In the genomic region with DNA sequence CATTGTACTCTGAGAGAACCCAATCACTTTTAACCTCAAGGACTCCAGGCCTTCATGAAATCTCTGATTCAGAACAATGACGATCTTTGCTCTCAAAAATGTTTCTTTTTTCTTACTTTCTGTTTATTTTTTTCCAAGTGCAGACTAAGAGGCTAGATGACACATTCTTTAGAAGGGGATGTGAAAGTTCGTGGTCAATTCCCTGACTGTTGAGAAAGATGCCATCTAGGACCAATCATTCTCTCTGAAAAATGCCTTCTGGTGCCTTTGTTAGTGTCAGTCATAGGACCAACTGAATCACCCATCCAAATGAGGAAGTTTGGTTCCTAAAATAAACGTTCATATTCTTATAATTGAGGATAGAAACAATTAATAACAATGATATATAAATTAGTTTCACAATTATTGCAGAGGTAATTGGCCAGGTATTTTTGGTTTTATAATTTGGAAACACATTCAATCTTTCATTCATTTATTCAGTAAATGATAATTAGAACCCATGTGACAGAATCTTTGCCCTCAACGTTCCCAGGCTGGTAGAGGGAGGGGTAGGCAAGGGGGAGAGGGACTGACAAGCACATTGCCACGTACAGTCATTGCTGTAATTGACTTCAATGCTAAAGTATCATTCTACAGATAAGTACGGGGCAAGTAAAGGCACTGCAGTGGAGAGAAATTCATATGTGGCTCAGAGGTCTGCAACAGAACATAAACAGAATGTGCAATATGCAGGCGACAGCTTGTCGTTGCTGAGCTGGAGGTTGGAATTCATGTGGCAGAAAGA, we compare ENCODE assay signal across 14 cellular contexts.
A peak's percentile ranks its signal among the peaks of the same experiment; 100 is the strongest.
DNase-seq lines count a peak whose midpoint lies in the region; ATAC-seq and TF ChIP-seq lines count a peak whose summit lies in the region.
"Had no signal": no experiment of that assay in that cellular context is flagged by ENCODE, and none has a peak within 500 bp of the region (broad histone marks: within the 10 kb centered on the region; RNA-seq: fewer than 3 reads in every experiment).

No MANE protein-coding gene starts in this region.

- ATAC-seq in GM18870 (IDR thresholded peaks at IDR 0.05; ENCODE audit: unreplicated experiment) (peak; percentile 67), HG03378 (IDR thresholded peaks at IDR 0.05; ENCODE audit: unreplicated experiment) (peak; percentile 64), sciatic nerve (peak; percentile 61), WTC11 (no peak)
- ATAC-seq in activated T-helper 17 cell treated with anti-CD3 and anti-CD28 coated beads, Interleukin-2, amount 50 U/mL, for 72 hours (replicated peaks) = peak; percentile 39
- no peak for ATAC-seq in activated CD4-positive, alpha-beta T cell treated with anti-CD3 and anti-CD28 coated beads for 36 hours

- no peak overlapping the region for H3K4me3 Mint-ChIP-seq in activated T-helper 17 cell treated with anti-CD3 and anti-CD28 coated beads, Interleukin-2, amount 50 U/mL, for 72 hours
- H3K4me3 Mint-ChIP-seq in activated CD4-positive, alpha-beta T cell treated with anti-CD3 and anti-CD28 coated beads for 36 hours = no peak overlapping the region
- no peak overlapping the region for H3K4me3 Mint-ChIP-seq in WTC11
- H3K4me3 Mint-ChIP-seq: activated naive CD8-positive, alpha-beta T cell; endodermal cell had no signal

- CTCF ChIA-PET in activated CD4-positive, alpha-beta T cell treated with anti-CD3 and anti-CD28 coated beads for 36 hours (lab: Charles Lee) = no interaction called here
- CTCF ChIA-PET in WTC11 (lab: Charles Lee) = interaction anchor here (1.2 kb wide), 1 partner anchor 184 kb away, joined by 4 read pairs; no protein-coding TSS in a partner anchor

- no peaks in the 10 kb centered on the region for H3K9me3 Mint-ChIP-seq in activated T-helper 17 cell treated with anti-CD3 and anti-CD28 coated beads, Interleukin-2, amount 50 U/mL, for 72 hours
- no peaks in the 10 kb centered on the region for H3K9me3 Mint-ChIP-seq in activated CD4-positive, alpha-beta T cell treated with anti-CD3 and anti-CD28 coated beads for 36 hours (ENCODE audit: low read depth)
- no peaks in the 10 kb centered on the region for H3K9me3 Mint-ChIP-seq in WTC11
- H3K9me3 Mint-ChIP-seq: endodermal cell had no signal

- TF ChIP-seq CTCF in WTC11 (IDR thresholded peaks at IDR 0.05) = no peak

- H3K36me3 Mint-ChIP-seq in activated T-helper 17 cell treated with anti-CD3 and anti-CD28 coated beads, Interleukin-2, amount 50 U/mL, for 72 hours (ENCODE audit: low read depth) = no peaks in the 10 kb centered on the region
- H3K36me3 Mint-ChIP-seq in activated CD4-positive, alpha-beta T cell treated with anti-CD3 and anti-CD28 coated beads for 36 hours (ENCODE audit: low read depth) = no peaks in the 10 kb centered on the region
- no peaks in the 10 kb centered on the region for H3K36me3 Mint-ChIP-seq in WTC11
- H3K36me3 Mint-ChIP-seq: activated naive CD8-positive, alpha-beta T cell had no signal

- POLR2A ChIA-PET in activated CD4-positive, alpha-beta T cell treated with anti-CD3 and anti-CD28 coated beads for 36 hours (lab: Charles Lee) = no interaction called here
- POLR2A ChIA-PET in WTC11 (lab: Charles Lee) = no interaction called here

- intact Hi-C loops in sciatic nerve (cut with DNase I) = loop anchor here (5.0 kb wide), 1 partner anchor 572 kb away; no protein-coding TSS in a partner anchor
- intact Hi-C loops in activated CD4-positive, alpha-beta T cell treated with anti-CD3 and anti-CD28 coated beads for 36 hours (cut with DNase I, micrococcal nuclease) = loop anchor here in 1 of 2 experiments (10.0 kb wide), 1 partner anchor 1485 kb away; no protein-coding TSS in a partner anchor
- intact Hi-C loops in cardiac septum (cut with DNase I) = loop anchor here (5.0 kb wide), 1 partner anchor 572 kb away; no protein-coding TSS in a partner anchor

- H3K4me1 Mint-ChIP-seq in activated T-helper 17 cell treated with anti-CD3 and anti-CD28 coated beads, Interleukin-2, amount 50 U/mL, for 72 hours = no peaks in the 10 kb centered on the region
- H3K4me1 Mint-ChIP-seq in activated CD4-positive, alpha-beta T cell treated with anti-CD3 and anti-CD28 coated beads for 36 hours = no peaks in the 10 kb centered on the region
- H3K4me1 Mint-ChIP-seq in WTC11 = peaks cover 11% of the 10 kb centered on the region
- H3K4me1 Mint-ChIP-seq: endodermal cell had no signal

- DNase-seq in sciatic nerve (ENCODE audit: low spot score) = no peak
- no peak for DNase-seq in T-helper 9 cell
- no peak for DNase-seq in activated CD4-positive, alpha-beta T cell treated with anti-CD3 and anti-CD28 coated beads for 36 hours
- no peak for DNase-seq in WTC11 (ENCODE audit: low spot score)
- no peak for DNase-seq in cardiac septum (ENCODE audit: low spot score)
- DNase-seq: activated CD4-positive, alpha-beta T cell treated with anti-CD3 and anti-CD28 coated beads for 4 hours; endodermal cell; NCI-H1417 treated with DMSO at 0.1 percent for 48 hours; Peyer's patch; uterus had no signal

- H3K27me3 Mint-ChIP-seq in activated T-helper 17 cell treated with anti-CD3 and anti-CD28 coated beads, Interleukin-2, amount 50 U/mL, for 72 hours = peaks cover 16% of the 10 kb centered on the region
- H3K27me3 Mint-ChIP-seq in activated CD4-positive, alpha-beta T cell treated with anti-CD3 and anti-CD28 coated beads for 36 hours = peaks cover 4% of the 10 kb centered on the region
- H3K27me3 Mint-ChIP-seq in WTC11 (ENCODE audit: low read depth) = no peaks in the 10 kb centered on the region

- H3K27ac Mint-ChIP-seq in activated T-helper 17 cell treated with anti-CD3 and anti-CD28 coated beads, Interleukin-2, amount 50 U/mL, for 72 hours = no peak overlapping the region
- H3K27ac Mint-ChIP-seq in activated CD4-positive, alpha-beta T cell treated with anti-CD3 and anti-CD28 coated beads for 36 hours = no peak overlapping the region
- no peak overlapping the region for H3K27ac Mint-ChIP-seq in WTC11
- H3K27ac Mint-ChIP-seq: activated naive CD8-positive, alpha-beta T cell; endodermal cell had no signal

TF ChIP-seq in WTC11, 78 proteins besides CTCF, POLR2A, EP300 and RAD21 (continues in another document):
- TF ChIP-seq, protein P1, sequence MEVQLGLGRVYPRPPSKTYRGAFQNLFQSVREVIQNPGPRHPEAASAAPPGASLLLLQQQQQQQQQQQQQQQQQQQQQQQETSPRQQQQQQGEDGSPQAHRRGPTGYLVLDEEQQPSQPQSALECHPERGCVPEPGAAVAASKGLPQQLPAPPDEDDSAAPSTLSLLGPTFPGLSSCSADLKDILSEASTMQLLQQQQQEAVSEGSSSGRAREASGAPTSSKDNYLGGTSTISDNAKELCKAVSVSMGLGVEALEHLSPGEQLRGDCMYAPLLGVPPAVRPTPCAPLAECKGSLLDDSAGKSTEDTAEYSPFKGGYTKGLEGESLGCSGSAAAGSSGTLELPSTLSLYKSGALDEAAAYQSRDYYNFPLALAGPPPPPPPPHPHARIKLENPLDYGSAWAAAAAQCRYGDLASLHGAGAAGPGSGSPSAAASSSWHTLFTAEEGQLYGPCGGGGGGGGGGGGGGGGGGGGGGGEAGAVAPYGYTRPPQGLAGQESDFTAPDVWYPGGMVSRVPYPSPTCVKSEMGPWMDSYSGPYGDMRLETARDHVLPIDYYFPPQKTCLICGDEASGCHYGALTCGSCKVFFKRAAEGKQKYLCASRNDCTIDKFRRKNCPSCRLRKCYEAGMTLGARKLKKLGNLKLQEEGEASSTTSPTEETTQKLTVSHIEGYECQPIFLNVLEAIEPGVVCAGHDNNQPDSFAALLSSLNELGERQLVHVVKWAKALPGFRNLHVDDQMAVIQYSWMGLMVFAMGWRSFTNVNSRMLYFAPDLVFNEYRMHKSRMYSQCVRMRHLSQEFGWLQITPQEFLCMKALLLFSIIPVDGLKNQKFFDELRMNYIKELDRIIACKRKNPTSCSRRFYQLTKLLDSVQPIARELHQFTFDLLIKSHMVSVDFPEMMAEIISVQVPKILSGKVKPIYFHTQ (CRISPR knock-in tag; IDR thresholded peaks at IDR 0.05) = no peak
- TF ChIP-seq ATF1 (CRISPR knock-in tag; IDR thresholded peaks at IDR 0.05) = no peak
- TF ChIP-seq FOXP4 (CRISPR knock-in tag; IDR thresholded peaks at IDR 0.05) = no peak
- TF ChIP-seq ELF4 (CRISPR knock-in tag; IDR thresholded peaks at IDR 0.05; ENCODE audit: low read depth) = no peak
- no peak for TF ChIP-seq SP1 (CRISPR knock-in tag; conservative IDR thresholded peaks at IDR 0.05)
- no peak for TF ChIP-seq RELA (CRISPR knock-in tag; IDR thresholded peaks at IDR 0.05; ENCODE audit: borderline replicate concordance)
- TF ChIP-seq, protein P2, sequence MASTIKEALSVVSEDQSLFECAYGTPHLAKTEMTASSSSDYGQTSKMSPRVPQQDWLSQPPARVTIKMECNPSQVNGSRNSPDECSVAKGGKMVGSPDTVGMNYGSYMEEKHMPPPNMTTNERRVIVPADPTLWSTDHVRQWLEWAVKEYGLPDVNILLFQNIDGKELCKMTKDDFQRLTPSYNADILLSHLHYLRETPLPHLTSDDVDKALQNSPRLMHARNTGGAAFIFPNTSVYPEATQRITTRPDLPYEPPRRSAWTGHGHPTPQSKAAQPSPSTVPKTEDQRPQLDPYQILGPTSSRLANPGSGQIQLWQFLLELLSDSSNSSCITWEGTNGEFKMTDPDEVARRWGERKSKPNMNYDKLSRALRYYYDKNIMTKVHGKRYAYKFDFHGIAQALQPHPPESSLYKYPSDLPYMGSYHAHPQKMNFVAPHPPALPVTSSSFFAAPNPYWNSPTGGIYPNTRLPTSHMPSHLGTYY (CRISPR knock-in tag; IDR thresholded peaks at IDR 0.05) = no peak

Comparison
In these comparisons a context has a peak if more than half of its experiments do, and no peak if none do; other contexts are left out.
1. ATAC-seq: peak in GM18870 (single experiment), HG03378 (single experiment), activated T-helper 17 cell treated with anti-CD3 and anti-CD28 coated beads, Interleukin-2, amount 50 U/mL, for 72 hours (single experiment) and sciatic nerve (single experiment); none in activated CD4-positive, alpha-beta T cell treated with anti-CD3 and anti-CD28 coated beads for 36 hours (single experiment) and WTC11 (single experiment).